19 cellular contexts compared by ENCODE assay signal in genomic region chr3:185210621-185211157, GRCh38. TPM values are rescaled to one million over a fixed set of nuclear protein-coding genes. Genes with fewer than 3 reads are reported as not detected.
DNase-seq lines count a peak whose midpoint lies in the region; ATAC-seq and TF ChIP-seq lines count a peak whose summit lies in the region.
"Had no signal": no experiment of that assay in that cellular context is flagged by ENCODE, and none has a peak within 500 bp of the region (broad histone marks: within the 10 kb centered on the region; RNA-seq: fewer than 3 reads in every experiment).

No MANE protein-coding gene starts in this region.

- H3K27me3 Mint-ChIP-seq in natural killer cell treated with Interleukin-12 subunit alpha and Interleukin-12 subunit beta and Interleukin-15 and Interleukin-18, amount 100 ng/mL, for 72 hours = no peaks in the 10 kb centered on the region

- no peak overlapping the region for H3K27ac ChIP-seq in WERI-Rb-1
- H3K27ac ChIP-seq: 22Rv1 had no signal

- H3K27ac Mint-ChIP-seq in natural killer cell treated with Interleukin-12 subunit alpha and Interleukin-12 subunit beta and Interleukin-15 and Interleukin-18, amount 100 ng/mL, for 72 hours = no peak overlapping the region
- H3K27ac Mint-ChIP-seq: GM23338 had no signal

- H3K9me3 Mint-ChIP-seq in natural killer cell treated with Interleukin-12 subunit alpha and Interleukin-12 subunit beta and Interleukin-15 and Interleukin-18, amount 100 ng/mL, for 72 hours = no peaks in the 10 kb centered on the region
- H3K9me3 Mint-ChIP-seq: GM23338 had no signal

- no peaks in the 10 kb centered on the region for H3K9me3 ChIP-seq in WERI-Rb-1 (ENCODE audit: severe bottlenecking)

- no peaks in the 10 kb centered on the region for H3K36me3 Mint-ChIP-seq in natural killer cell treated with Interleukin-12 subunit alpha and Interleukin-12 subunit beta and Interleukin-15 and Interleukin-18, amount 100 ng/mL, for 72 hours

- H3K27me3 ChIP-seq in WERI-Rb-1 (ENCODE audit: insufficient read depth, low read depth, severe bottlenecking) = no peaks in the 10 kb centered on the region

- no peak for ATAC-seq in HG02981 (IDR thresholded peaks at IDR 0.05; ENCODE audit: unreplicated experiment)
- no peak for ATAC-seq in natural killer cell treated with Interleukin-12 subunit alpha and Interleukin-12 subunit beta and Interleukin-15 and Interleukin-18, amount 100 ng/mL, for 72 hours
- ATAC-seq: GM23338 had no signal

- no peak overlapping the region for H3K4me3 ChIP-seq in WERI-Rb-1 (ENCODE audit: low read depth, low read length)
- no peak overlapping the region for H3K4me3 ChIP-seq in retinal pigment epithelial cell (ENCODE audit: low read length)
- H3K4me3 ChIP-seq: GM23338 had no signal

- H3K4me1 Mint-ChIP-seq in natural killer cell treated with Interleukin-12 subunit alpha and Interleukin-12 subunit beta and Interleukin-15 and Interleukin-18, amount 100 ng/mL, for 72 hours (ENCODE audit: low read depth in 2 of 2) = peaks cover 0 to 9% of the 10 kb centered on the region in 2 donors
- H3K4me1 Mint-ChIP-seq: GM23338 had no signal

- no peak for TF ChIP-seq CTCF in WERI-Rb-1 (IDR thresholded peaks at IDR 0.05; ENCODE audit: low read depth, low read length)
- TF ChIP-seq CTCF in retinal pigment epithelial cell (conservative IDR thresholded peaks at IDR 0.05; ENCODE audit: low read depth, low read length) = no peak

- no peak overlapping the region for H3K4me3 Mint-ChIP-seq in natural killer cell treated with Interleukin-12 subunit alpha and Interleukin-12 subunit beta and Interleukin-15 and Interleukin-18, amount 100 ng/mL, for 72 hours
- H3K4me3 Mint-ChIP-seq: GM23338 had no signal

- DNase-seq in NCI-H2171 treated with DMSO at 0.1 percent for 48 hours (lab: John Stamatoyannopoulos, UW) (peak; percentile 30), NCI-H2171 (lab: John Stamatoyannopoulos, UW) (no peak), NCI-H446 treated with DMSO at 0.1 percent for 48 hours (lab: John Stamatoyannopoulos, UW) (peak; percentile 91), WERI-Rb-1 (peak; percentile 38), retinal pigment epithelial cell (ENCODE audit: low read depth) (peak; percentile 67), NCI-H2227 treated with DMSO at 0.1 percent for 48 hours (lab: John Stamatoyannopoulos, UW) (no peak)
- no peak for DNase-seq in natural killer cell treated with Interleukin-12 subunit alpha and Interleukin-12 subunit beta and Interleukin-15 and Interleukin-18, amount 100 ng/mL, for 72 hours (ENCODE audit: low spot score)
- DNase-seq: C1 segment of cervical spinal cord, COR-L47, DMS79, KBM-7, NCI-H1048, NCI-H187 treated with DMSO at 0.1 percent for 48 hours, NCI-H774, SHP77 had no signal

- H3K36me3 ChIP-seq in WERI-Rb-1 = no peaks in the 10 kb centered on the region

RNA-seq across cellular contexts. Expression of gene EHHADH, which starts 43.2 kb away (rescaled TPM):
- 1 to 10 TPM in 1 of 2 donors, under 1 TPM in 1; 0.64 to 1.1 TPM for total RNA-seq in natural killer cell treated with Interleukin-12 subunit alpha and Interleukin-12 subunit beta and Interleukin-15 and Interleukin-18, amount 100 ng/mL, for 72 hours

RNA-seq across cellular contexts. Expression of gene C3orf70, which starts 57.8 kb away (rescaled TPM):
- total RNA-seq in natural killer cell treated with Interleukin-12 subunit alpha and Interleukin-12 subunit beta and Interleukin-15 and Interleukin-18, amount 100 ng/mL, for 72 hours = under 1 TPM; 0.06 to 0.17 TPM
- total RNA-seq: M059J had no signal

Comparison
In these comparisons a context has a peak if more than half of its experiments do, and no peak if none do; other contexts are left out.
1. DNase-seq: peak in NCI-H2171 treated with DMSO at 0.1 percent for 48 hours (single experiment), NCI-H446 treated with DMSO at 0.1 percent for 48 hours (single experiment), WERI-Rb-1 (single experiment) and retinal pigment epithelial cell (single experiment); none in NCI-H2171 (single experiment), NCI-H2227 treated with DMSO at 0.1 percent for 48 hours (single experiment) and natural killer cell treated with Interleukin-12 subunit alpha and Interleukin-12 subunit beta and Interleukin-15 and Interleukin-18, amount 100 ng/mL, for 72 hours (single experiment).